ENCODE assay signal across 8 cellular contexts in genomic region chr2:171574149-171574795, GRCh38. TPM values are rescaled to one million over a fixed set of nuclear protein-coding genes. Genes with fewer than 3 reads are reported as not detected.
DNase-seq lines count a peak whose midpoint lies in the region; ATAC-seq and TF ChIP-seq lines count a peak whose summit lies in the region.

No MANE protein-coding gene starts in this region.

- H3K9ac ChIP-seq in SU-DHL-6 (ENCODE audit: low read length): no peak overlapping the region

- H2AFZ ChIP-seq in GM23338 (no peak overlapping the region), SU-DHL-6 (ENCODE audit: low read depth, low read length, severe bottlenecking) (peak overlapping the region; percentile 97)

- no peaks in the 10 kb centered on the region for H3K27me3 ChIP-seq in GM23338 (ENCODE audit: insufficient read depth)
- H3K27me3 ChIP-seq in SU-DHL-6 (ENCODE audit: low read length): no peaks in the 10 kb centered on the region

- H3K27me3 Mint-ChIP-seq in GM23338 (ENCODE audit: insufficient read depth, low read depth, poor library complexity): peaks cover 10% of the 10 kb centered on the region

- no peaks in the 10 kb centered on the region for H3K9me3 ChIP-seq in SU-DHL-6 (ENCODE audit: insufficient read depth, low read length)

- no peak overlapping the region for H3K27ac Mint-ChIP-seq in GM23338
- H3K27ac Mint-ChIP-seq in activated naive CD4-positive, alpha-beta T cell treated with anti-CD3 and anti-CD28 coated beads, Interleukin-2, amount 50 U/mL, for 72 hours: peak overlapping the region in 1 of 2 donors; percentile 49

- no peaks in the 10 kb centered on the region for H3F3A ChIP-seq in GM23338 (replicated peaks; ENCODE audit: low read depth)
- H3F3A ChIP-seq in SU-DHL-6 (ENCODE audit: insufficient read depth): no peaks in the 10 kb centered on the region

- TF ChIP-seq CTCF in GM23338 (conservative IDR thresholded peaks at IDR 0.05; ENCODE audit: low read depth in 2 of 2) (peak; percentile 93 to 97), SU-DHL-6 (IDR thresholded peaks at IDR 0.05; ENCODE audit: insufficient read depth, low read length, poor library complexity, severe bottlenecking) (peak; percentile 72)

- H3K36me3 ChIP-seq in GM23338 (ENCODE audit: insufficient read depth) (no peaks in the 10 kb centered on the region), SU-DHL-6 (ENCODE audit: low read length) (no peaks in the 10 kb centered on the region)

- intact Hi-C loops in cardiac septum (cut with DNase I): no loop called here

- no peaks in the 10 kb centered on the region for H4K20me1 ChIP-seq in GM23338 (replicated peaks; ENCODE audit: insufficient read depth)
- no peaks in the 10 kb centered on the region for H4K20me1 ChIP-seq in SU-DHL-6 (ENCODE audit: low read depth, low read length)

- H3K9me2 ChIP-seq in GM23338 (ENCODE audit: insufficient read depth) (no peaks in the 10 kb centered on the region), SU-DHL-6 (replicated peaks; ENCODE audit: insufficient read depth, low read length) (no peaks in the 10 kb centered on the region)

- H3K4me1 Mint-ChIP-seq in GM23338: peaks cover 13% of the 10 kb centered on the region

- H3K4me2 ChIP-seq in GM23338 (no peak overlapping the region), SU-DHL-6 (ENCODE audit: low read depth, low read length, poor library complexity, severe bottlenecking) (peak overlapping the region; percentile 38)

- no peaks in the 10 kb centered on the region for H3K9me3 Mint-ChIP-seq in GM23338
- no peaks in the 10 kb centered on the region for H3K9me3 Mint-ChIP-seq in activated naive CD4-positive, alpha-beta T cell treated with anti-CD3 and anti-CD28 coated beads, Interleukin-2, amount 50 U/mL, for 72 hours

- no peak overlapping the region for H3K27ac ChIP-seq in GM23338 (ENCODE audit: low read depth)
- H3K27ac ChIP-seq in SU-DHL-6 (ENCODE audit: low read depth, low read length): no peak overlapping the region

- H3K4me3 Mint-ChIP-seq in GM23338: no peak overlapping the region

- ATAC-seq in GM23338: peak; percentile 98
- ATAC-seq in activated naive CD4-positive, alpha-beta T cell treated with anti-CD3 and anti-CD28 coated beads, Interleukin-2, amount 50 U/mL, for 72 hours: peak; percentile 97 to 98

- no peak overlapping the region for H3K4me3 ChIP-seq in GM23338
- no peak overlapping the region for H3K4me3 ChIP-seq in SU-DHL-6 (ENCODE audit: insufficient read depth, low read length, poor library complexity, severe bottlenecking)

- no peaks in the 10 kb centered on the region for H3K36me3 Mint-ChIP-seq in GM23338 (ENCODE audit: low read depth)
- H3K36me3 Mint-ChIP-seq in activated naive CD4-positive, alpha-beta T cell treated with anti-CD3 and anti-CD28 coated beads, Interleukin-2, amount 50 U/mL, for 72 hours: no peaks in the 10 kb centered on the region

- DNase-seq in ELF-1 (ENCODE audit: low read depth, low spot score) (peak; percentile 92), GM23338 (ENCODE audit: low spot score) (peak; percentile 73), M059J (ENCODE audit: low read depth) (peak; percentile 65), cardiac septum (ENCODE audit: low spot score) (peak; percentile 93), putamen (ENCODE audit: low spot score) (peak; percentile 58), amniotic stem cell (lab: John Stamatoyannopoulos, UW) (no peak)
- DNase-seq in activated naive CD4-positive, alpha-beta T cell treated with anti-CD3 and anti-CD28 coated beads, Interleukin-2, amount 50 U/mL, for 72 hours (ENCODE audit: low spot score in 2 of 2): peak; percentile 84 to 91

- H3K79me2 ChIP-seq in GM23338 (replicated peaks; ENCODE audit: insufficient read depth): no peaks in the 10 kb centered on the region
- no peaks in the 10 kb centered on the region for H3K79me2 ChIP-seq in SU-DHL-6 (ENCODE audit: insufficient read depth, low read length)

- no peaks in the 10 kb centered on the region for H3K4me1 ChIP-seq in GM23338 (ENCODE audit: insufficient read depth)

TF ChIP-seq in GM23338, 12 proteins besides CTCF, POLR2A, EP300 and RAD21:
- no peak for TF ChIP-seq ETS1 (IDR thresholded peaks at IDR 0.05)
- TF ChIP-seq EZH2phosphoT487 (IDR thresholded peaks at IDR 0.05; ENCODE audit: unreplicated experiment): no peak

RNA-seq across cellular contexts. Expression of gene CYBRD1, which starts 52.0 kb away (rescaled TPM):
- 5.3 and 8.2 TPM in 2 replicates for total RNA-seq in GM23338 (2014; rRNA removed; shearing (Covaris generic))
- polyA plus RNA-seq in GM23338 (2016; fragmentation: Nextera tagmentation; extraction: Ambion mirVana): 3.4 and 3.7 TPM in 2 replicates
- total RNA-seq in M059J (2014; rRNA removed; shearing (Covaris generic)): 43.7 and 54.7 TPM in 2 replicates
- total RNA-seq in activated naive CD4-positive, alpha-beta T cell treated with anti-CD3 and anti-CD28 coated beads, Interleukin-2, amount 50 U/mL, for 72 hours: 1 to 10 TPM in 1 of 2 donors, under 1 TPM in 1; 0.27 to 1.9 TPM
- total RNA-seq in cardiac septum: 39.7 TPM
